5 cellular contexts compared by ENCODE assay signal in genomic region chr17:32040246-32040645, GRCh38. TPM values are rescaled to one million over a fixed set of nuclear protein-coding genes. Genes with fewer than 3 reads are reported as not detected.
DNase-seq lines count a peak whose midpoint lies in the region; ATAC-seq and TF ChIP-seq lines count a peak whose summit lies in the region.
"Not testable (repeated sequence)": the region's sequence is repeated elsewhere in the genome, so short reads cannot be mapped to it uniquely, and the experiment has no call there.

No MANE protein-coding gene starts in this region.

- not testable (repeated sequence) for H3K79me1 ChIP-seq in H9 (ENCODE audit: insufficient read depth, low read depth, low read length, poor library complexity, severe bottlenecking)

- not testable (repeated sequence) for H3K27ac Mint-ChIP-seq in H9, endodermal cell
- H3K27ac Mint-ChIP-seq in T-helper 17 cell, result peak overlapping the region; percentile 57

- peaks cover 14 to 44% (median 42%) of the 10 kb centered on the region in 3 experiments; a peak in 6 of 7 replicates for H3K36me3 Mint-ChIP-seq in H9 (ENCODE audit: insufficient read depth in 1 of 3, low read depth in 3 of 3)
- not testable (repeated sequence) for H3K36me3 Mint-ChIP-seq in T-helper 17 cell (ENCODE audit: low read depth)
- H3K36me3 Mint-ChIP-seq in endodermal cell (ENCODE audit: low read depth), result peaks cover 36% of the 10 kb centered on the region

- not testable (repeated sequence) for H2BK12ac ChIP-seq in H9 (ENCODE audit: insufficient read length, low read depth, low read length)

- not testable (repeated sequence) for TF ChIP-seq CTCF in H9 (conservative IDR thresholded peaks at IDR 0.05); endodermal cell (conservative IDR thresholded peaks at IDR 0.05); esophagus muscularis mucosa (IDR thresholded peaks at IDR 0.05)

- intact Hi-C loops in esophagus muscularis mucosa (cut with DNase I), result not testable (repeated sequence)

- H4K20me1 ChIP-seq in H9 (ENCODE audit: control insufficient read depth, insufficient read depth, insufficient read length), result not testable (repeated sequence)

- not testable (repeated sequence) for H3K4me2 ChIP-seq in H9 (ENCODE audit: insufficient read depth, insufficient read length, low read length)

- H3K23me2 ChIP-seq in H9 (ENCODE audit: insufficient read length, low read depth, low read length, poor library complexity, severe bottlenecking), result not testable (repeated sequence)

- not testable (repeated sequence) for H2BK15ac ChIP-seq in H9 (ENCODE audit: low read depth, low read length)

- not testable (repeated sequence) for H3T11ph ChIP-seq in H9 (ENCODE audit: low read length)

- not testable (repeated sequence) for H4K5ac ChIP-seq in H9 (ENCODE audit: insufficient read length, low read depth, low read length)

- H2BK20ac ChIP-seq in H9 (ENCODE audit: low read depth, low read length, poor library complexity, severe bottlenecking), result not testable (repeated sequence)

- H3K9ac ChIP-seq in H9 (ENCODE audit: extremely low read depth, insufficient read length, low read length); endodermal cell (ENCODE audit: extremely low read depth, low read length, poor library complexity, severe bottlenecking): not testable (repeated sequence)

- H3K4me3 Mint-ChIP-seq in H9, T-helper 17 cell, endodermal cell: not testable (repeated sequence)

- H3K27me3 ChIP-seq in H9 (ENCODE audit: insufficient read depth, low read length); endodermal cell (ENCODE audit: control insufficient read depth, insufficient read depth, low read length, poor library complexity, severe bottlenecking); esophagus muscularis mucosa: not testable (repeated sequence)

- H3K9me3 ChIP-seq in H9 (ENCODE audit: control insufficient read depth, low read depth, low read length); T-helper 17 cell (ENCODE audit: control insufficient read depth, low read length, poor library complexity, severe bottlenecking); endodermal cell (ENCODE audit: control insufficient read depth, low read length); esophagus muscularis mucosa: not testable (repeated sequence)

- TF ChIP-seq EP300 in esophagus muscularis mucosa (IDR thresholded peaks at IDR 0.05), result not testable (repeated sequence)

- H3K36me3 ChIP-seq in endodermal cell (ENCODE audit: control insufficient read depth, insufficient read depth, low read length) (peaks cover 28% of the 10 kb centered on the region), esophagus muscularis mucosa (peaks cover 26 to 67% (median 58%) of the 10 kb centered on the region in 4 donors)

- not testable (repeated sequence) for H3K4me1 Mint-ChIP-seq in H9, T-helper 17 cell, endodermal cell

- not testable (repeated sequence) for H3K18ac ChIP-seq in H9 (ENCODE audit: insufficient read length, low read depth, low read length)

- H3K4me3 ChIP-seq in endodermal cell (ENCODE audit: low read length); esophagus muscularis mucosa: not testable (repeated sequence)

- H2AFZ ChIP-seq in H9 (ENCODE audit: low read length), result not testable (repeated sequence)

- not testable (repeated sequence) for H3K27me3 Mint-ChIP-seq in H9 (ENCODE audit: low read depth); T-helper 17 cell; endodermal cell (ENCODE audit: insufficient read depth)

- not testable (repeated sequence) for H3K4me1 ChIP-seq in H9 (ENCODE audit: insufficient read depth, low read length); endodermal cell (ENCODE audit: control insufficient read depth, insufficient read depth, low read length); esophagus muscularis mucosa

- not testable (repeated sequence) for H2BK120ac ChIP-seq in H9 (ENCODE audit: low read depth, low read length, poor library complexity, severe bottlenecking)

- H3K56ac ChIP-seq in H9 (ENCODE audit: insufficient read length, low read depth, low read length), result not testable (repeated sequence)

- not testable (repeated sequence) for H3K23ac ChIP-seq in H9 (ENCODE audit: insufficient read length, low read depth, low read length)

- H4K91ac ChIP-seq in H9 (ENCODE audit: insufficient read length, low read depth, low read length), result not testable (repeated sequence)

- H2AK5ac ChIP-seq in H9 (ENCODE audit: insufficient read length, low read length), result not testable (repeated sequence)

- not testable (repeated sequence) for H4K8ac ChIP-seq in H9 (replicated peaks; ENCODE audit: insufficient read length, low read depth, low read length)

- H3K27ac ChIP-seq in H9 (ENCODE audit: insufficient read length, low read depth, low read length); endodermal cell (ENCODE audit: low read depth, low read length); esophagus muscularis mucosa (replicated peaks in 1 of 4): not testable (repeated sequence)

- not testable (repeated sequence) for ATAC-seq in T-helper 17 cell

- not testable (repeated sequence) for H3K14ac ChIP-seq in H9 (ENCODE audit: insufficient read depth, low read length)

- WGBS in H9 (ENCODE audit: extremely low coverage, insufficient read length, low lambda C conversion rate), result no CpG with 5 or more reads among the region's 17 CpGs
- WGBS in endodermal cell (ENCODE audit: insufficient coverage in 1 of 2, insufficient read length in 1 of 2), 2 experiments, result 92 to 94% methylated on average over 16 to 17 of the region's 17 CpGs
- 94% methylated on average over 17 of the region's 17 CpGs for WGBS in esophagus muscularis mucosa

- H3K4ac ChIP-seq in H9 (ENCODE audit: low read depth, low read length), result not testable (repeated sequence)

- H2BK5ac ChIP-seq in H9 (ENCODE audit: insufficient read length, low read length), result not testable (repeated sequence)

- TF ChIP-seq POLR2A in esophagus muscularis mucosa (IDR thresholded peaks at IDR 0.05; ENCODE audit: low read depth), result not testable (repeated sequence)

- DNase-seq in H9 (peak; percentile 25), endodermal cell (peak; percentile 37), esophagus muscularis mucosa (ENCODE audit: extremely low spot score) (peak; percentile 68), islet precursor cell (peak; percentile 23)
- DNase-seq in T-helper 17 cell, result not testable (repeated sequence)

- not testable (repeated sequence) for H3K9me3 Mint-ChIP-seq in H9, endodermal cell

- H3K79me2 ChIP-seq in H9 (ENCODE audit: insufficient read depth, low read length), result not testable (repeated sequence)

RNA-seq across cellular contexts. Expression of gene LRRC37B, which starts 33.1 kb away (rescaled TPM):
- total RNA-seq in H9 (2021) (17.9 and 19.1 TPM in 2 replicates), T-helper 17 cell (10 to 100 TPM; 90.1 to 99.0 TPM), endodermal cell (10 to 100 TPM; 22.7 to 28.7 TPM), esophagus muscularis mucosa (10 to 100 TPM in 3 of 4 donors, 1 to 10 TPM in 1; 7.5 to 15.4 (median 11.4) TPM)
- polyA plus RNA-seq in endodermal cell (2013, experiment 1 of 2), result 35.7 TPM
- polyA plus RNA-seq in endodermal cell (2013, experiment 2 of 2), result 39.7 TPM
